In genomic region chr13:66965146-66965545, GRCh38 we compare ENCODE assay signal across 17 cellular contexts.
"Had no signal": no experiment of that assay in that cellular context is flagged by ENCODE, and none has a peak within 500 bp of the region (broad histone marks: within the 10 kb centered on the region; RNA-seq: fewer than 3 reads in every experiment).

No MANE protein-coding gene starts in this region.

- H3K27ac ChIP-seq: left lung, lower lobe of right lung, pancreas, right lobe of liver, tibial artery had no signal

- H3K9me3 Mint-ChIP-seq: naive B cell, nephron had no signal

- H3K4me3 ChIP-seq: left lung, lower lobe of right lung, pancreas, right lobe of liver, tibial artery had no signal

- H3K27ac Mint-ChIP-seq: naive B cell; nephron; progenitor cell of endocrine pancreas; stimulated activated effector memory CD8-positive, alpha-beta T cell treated with anti-CD3 and anti-CD28 coated beads, Interleukin-12 subunit alpha, Interleukin-12 subunit beta, amount 100 ng/mL, for 72 hours had no signal

- DNase-seq: cortex of kidney; immature natural killer cell; left lung; lower lobe of right lung; mesenchymal stem cell; naive B cell; occipital lobe; pancreas; right lobe of liver; stimulated activated CD4-positive, alpha-beta T cell treated with anti-CD3 and anti-CD28 coated beads, Interleukin-4, amount 100 ng/mL, for 1 hour; stimulated activated CD8-positive, alpha-beta memory T cell treated with anti-CD3 and anti-CD28 coated beads, Interleukin-4, amount 100 ng/mL, for 48 hours; stimulated activated naive CD8-positive, alpha-beta T cell treated with anti-CD3 and anti-CD28 coated beads, Interleukin-15, Interleukin-2, amounts not matched to agents 100 U/mL and 50 U/mL, for 24 hours; tibial artery had no signal

- H3K4me1 ChIP-seq: left lung, lower lobe of right lung, pancreas, right lobe of liver, tibial artery had no signal

- H3K4me1 Mint-ChIP-seq: central memory CD8-positive, alpha-beta T cell; immature natural killer cell; nephron; stimulated activated effector memory CD8-positive, alpha-beta T cell treated with anti-CD3 and anti-CD28 coated beads, Interleukin-12 subunit alpha, Interleukin-12 subunit beta, amount 100 ng/mL, for 72 hours had no signal

- H3K27me3 Mint-ChIP-seq: central memory CD8-positive, alpha-beta T cell; naive B cell; progenitor cell of endocrine pancreas had no signal

- H3K9me3 ChIP-seq: left lung, lower lobe of right lung, pancreas, right lobe of liver, tibial artery had no signal

- H3K36me3 Mint-ChIP-seq: immature natural killer cell; naive B cell; stimulated activated effector memory CD8-positive, alpha-beta T cell treated with anti-CD3 and anti-CD28 coated beads, Interleukin-12 subunit alpha, Interleukin-12 subunit beta, amount 100 ng/mL, for 72 hours had no signal

- ATAC-seq: left lung; lower lobe of right lung; pancreas; right lobe of liver; stimulated activated effector memory CD8-positive, alpha-beta T cell treated with anti-CD3 and anti-CD28 coated beads, Interleukin-12 subunit alpha, Interleukin-12 subunit beta, amount 100 ng/mL, for 72 hours; stimulated activated naive CD8-positive, alpha-beta T cell treated with anti-CD3 and anti-CD28 coated beads, Interleukin-15, Interleukin-2, amounts not matched to agents 100 U/mL and 50 U/mL, for 24 hours had no signal

- H3K4me3 Mint-ChIP-seq: central memory CD8-positive, alpha-beta T cell; immature natural killer cell; naive B cell; nephron; stimulated activated effector memory CD8-positive, alpha-beta T cell treated with anti-CD3 and anti-CD28 coated beads, Interleukin-12 subunit alpha, Interleukin-12 subunit beta, amount 100 ng/mL, for 72 hours had no signal

- H3K36me3 ChIP-seq: left lung, lower lobe of right lung, pancreas, right lobe of liver, tibial artery had no signal

- H3K27me3 ChIP-seq: left lung, pancreas, right lobe of liver, tibial artery had no signal
